In genomic region chr2:223587301-223587700, GRCh38 we compare ENCODE assay signal across 22 cellular contexts.
"Had no signal": no experiment of that assay in that cellular context is flagged by ENCODE, and none has a peak within 500 bp of the region (broad histone marks: within the 10 kb centered on the region; RNA-seq: fewer than 3 reads in every experiment).

No MANE protein-coding gene starts in this region.

- DNase-seq: colonic mucosa; dermis blood vessel endothelial cell; esophagus squamous epithelium; foreskin keratinocyte; head of caudate nucleus; kidney; left cardiac atrium; left ventricle myocardium inferior; lower lobe of right lung; natural killer cell; psoas muscle; retina; stimulated activated CD4-positive, alpha-beta T cell treated with anti-CD3 and anti-CD28 coated beads, Interleukin-2, amount 100 ng/mL, for 24 hours; stimulated activated CD4-positive, alpha-beta T cell treated with anti-CD3 and anti-CD28 coated beads, Interleukin-4, amount 100 ng/mL, for 4 hours; stimulated activated naive CD4-positive, alpha-beta T cell treated with Interleukin-2 at 50 U/mL for 16 hours; trophoblast cell; uterus had no signal

- H3K4me1 Mint-ChIP-seq: memory B cell, mesothelial cell of epicardium, natural killer cell had no signal

- H3K4me2 ChIP-seq: hepatocyte had no signal

- H2AFZ ChIP-seq: hepatocyte had no signal

- H3K27ac ChIP-seq: colonic mucosa, esophagus squamous epithelium, foreskin keratinocyte, hepatocyte, left ventricle myocardium inferior, lower lobe of right lung, psoas muscle, skin epidermis, uterus had no signal

- H3K36me3 ChIP-seq: colonic mucosa, esophagus squamous epithelium, left ventricle myocardium inferior, lower lobe of right lung, uterus had no signal

- ATAC-seq: foreskin keratinocyte, left cardiac atrium, lower lobe of right lung, natural killer cell, psoas muscle, sciatic nerve had no signal

- H3K27me3 ChIP-seq: colonic mucosa, esophagus squamous epithelium, foreskin keratinocyte, hepatocyte, uterus had no signal

- H3K4me3 ChIP-seq: colonic mucosa, esophagus squamous epithelium, hepatocyte, left ventricle myocardium inferior, lower lobe of right lung, psoas muscle, skin epidermis, uterus had no signal

- FAIRE-seq: kidney had no signal

- H3K79me2 ChIP-seq: hepatocyte had no signal

- H3K36me3 Mint-ChIP-seq: memory B cell, mesothelial cell of epicardium, natural killer cell had no signal

- H3K4me1 ChIP-seq: colonic mucosa, lower lobe of right lung, psoas muscle, uterus had no signal

- H3K9me3 ChIP-seq: colonic mucosa, esophagus squamous epithelium, left ventricle myocardium inferior, lower lobe of right lung, psoas muscle, uterus had no signal

- H3K27ac Mint-ChIP-seq: memory B cell, mesothelial cell of epicardium, natural killer cell had no signal

- H3K4me3 Mint-ChIP-seq: memory B cell, mesothelial cell of epicardium, natural killer cell had no signal

- H3K9me3 Mint-ChIP-seq: memory B cell, mesothelial cell of epicardium had no signal
